Comparison of ENCODE assay signal across 8 cellular contexts in the genomic region with DNA sequence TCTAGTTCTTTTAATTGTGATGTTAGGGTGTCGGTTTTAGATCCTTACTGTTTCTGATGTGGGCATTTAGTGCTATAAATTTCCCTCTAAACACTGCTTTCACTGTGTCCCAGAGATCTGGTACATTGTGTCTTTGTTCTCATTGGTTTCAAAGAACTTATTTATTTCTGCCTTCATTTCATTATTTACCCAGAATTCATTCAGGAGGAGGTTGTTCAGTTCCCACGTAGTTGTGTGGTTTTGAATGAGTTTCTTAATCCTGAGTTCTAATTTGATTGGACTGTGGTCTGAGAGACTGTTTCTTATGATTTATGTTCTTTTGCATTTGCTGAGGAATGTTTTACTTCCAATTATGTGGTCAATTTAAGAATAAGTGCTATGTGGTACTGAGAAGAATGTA. TPM values are rescaled to one million over a fixed set of nuclear protein-coding genes. Genes with fewer than 3 reads are reported as not detected.
"Had no signal": no experiment of that assay in that cellular context is flagged by ENCODE, and none has a peak within 500 bp of the region (broad histone marks: within the 10 kb centered on the region; RNA-seq: fewer than 3 reads in every experiment).

No MANE protein-coding gene starts in this region.

RNA-seq across cellular contexts. Expression of a gene that starts 9.3 kb away (rescaled TPM):
- total RNA-seq: OCI-LY7, PC-9, Right ventricle myocardium inferior, Right ventricle myocardium superior, SJCRH30, SJSA1, T-cell had no signal
- polyA plus RNA-seq: SK-N-SH had no signal
